ENCODE assay signal across 23 cellular contexts in the genomic region with DNA sequence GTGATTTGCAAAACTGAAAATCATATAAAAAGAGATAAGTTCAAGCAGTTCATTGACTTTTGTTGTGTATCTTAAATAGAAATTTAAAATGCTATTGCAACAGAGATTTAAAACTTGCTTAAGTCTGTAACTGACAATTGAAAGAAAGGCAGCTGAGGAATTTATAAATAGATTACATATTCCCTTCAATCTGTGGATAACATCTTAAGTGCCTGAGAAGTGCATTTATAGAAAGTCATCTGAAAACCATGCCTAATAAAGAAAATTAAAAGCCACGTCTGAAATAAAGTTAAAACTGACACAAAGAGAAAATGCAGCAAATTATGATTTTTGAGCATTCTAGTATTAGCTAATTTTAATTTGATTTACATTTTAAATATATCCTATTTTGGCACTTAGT.
"Had no signal": no experiment of that assay in that cellular context is flagged by ENCODE, and none has a peak within 500 bp of the region (broad histone marks: within the 10 kb centered on the region; RNA-seq: fewer than 3 reads in every experiment).

No MANE protein-coding gene starts in this region.

- H3K4me1 ChIP-seq: neural progenitor cell, pancreas, prostate gland, right lobe of liver, sigmoid colon, stomach, thyroid gland, upper lobe of right lung, uterus had no signal

- H2AFZ ChIP-seq: neural progenitor cell had no signal

- ATAC-seq: naive thymus-derived CD4-positive, alpha-beta T cell; natural killer cell; pancreas; right cardiac atrium; right lobe of liver; stimulated activated effector memory CD8-positive, alpha-beta T cell treated with anti-CD3 and anti-CD28 coated beads, Interleukin-12 subunit alpha, Interleukin-12 subunit beta, amount 100 ng/mL, for 72 hours; stimulated activated naive B cell treated with anti-CD40 and anti-IgM and Interleukin-4, amounts not matched to agents 10 μg/mL and 1 μg/mL and 100 μg/mL, for 72 hours; upper lobe of right lung had no signal

- H3K9me3 ChIP-seq: pancreas, prostate gland, right lobe of liver, sigmoid colon, stomach, thoracic aorta, thyroid gland, tibial nerve, upper lobe of right lung, uterus had no signal

- H3K4me2 ChIP-seq: neural progenitor cell had no signal

- H3K4me3 ChIP-seq: neural progenitor cell, pancreas, prostate gland, right lobe of liver, sigmoid colon, stomach, thoracic aorta, thyroid gland, tibial nerve, upper lobe of right lung, uterus had no signal

- DNase-seq: naive thymus-derived CD4-positive, alpha-beta T cell; natural killer cell; occipital lobe; pancreas; right cardiac atrium; right lobe of liver; sigmoid colon; small intestine; stimulated activated CD4-positive, alpha-beta T cell treated with anti-CD3 and anti-CD28 coated beads, Interleukin-15, amount 100 ng/mL, for 24 hours; stimulated activated CD4-positive, alpha-beta T cell treated with anti-CD3 and anti-CD28 coated beads, Interleukin-2, amount 100 ng/mL, for 24 hours; stimulated activated CD4-positive, alpha-beta T cell treated with anti-CD3 and anti-CD28 coated beads, Interleukin-2, amount 100 ng/mL, for 48 hours; stimulated activated CD4-positive, alpha-beta T cell treated with anti-CD3 and anti-CD28 coated beads, Interleukin-4, amount 100 ng/mL, for 24 hours; stimulated activated naive B cell treated with anti-CD40 and anti-IgM and Interleukin-4, amounts not matched to agents 10 μg/mL and 1 μg/mL and 100 μg/mL, for 72 hours; stimulated activated naive CD4-positive, alpha-beta T cell treated with Interleukin-2 at 50 U/mL for 16 hours; stomach; thyroid gland; upper lobe of right lung; uterus had no signal

- H3K27me3 ChIP-seq: neural progenitor cell, pancreas, right lobe of liver, sigmoid colon, stomach, thyroid gland, tibial nerve, upper lobe of right lung, uterus had no signal

- H3K36me3 ChIP-seq: neural progenitor cell, pancreas, prostate gland, right lobe of liver, sigmoid colon, stomach, thoracic aorta, thyroid gland, tibial nerve, upper lobe of right lung, uterus had no signal

- H3K27ac ChIP-seq: neural progenitor cell, pancreas, prostate gland, right lobe of liver, sigmoid colon, stomach, thoracic aorta, thyroid gland, tibial nerve, upper lobe of right lung, uterus had no signal

- FAIRE-seq: pancreas, small intestine had no signal
